In the genomic region with DNA sequence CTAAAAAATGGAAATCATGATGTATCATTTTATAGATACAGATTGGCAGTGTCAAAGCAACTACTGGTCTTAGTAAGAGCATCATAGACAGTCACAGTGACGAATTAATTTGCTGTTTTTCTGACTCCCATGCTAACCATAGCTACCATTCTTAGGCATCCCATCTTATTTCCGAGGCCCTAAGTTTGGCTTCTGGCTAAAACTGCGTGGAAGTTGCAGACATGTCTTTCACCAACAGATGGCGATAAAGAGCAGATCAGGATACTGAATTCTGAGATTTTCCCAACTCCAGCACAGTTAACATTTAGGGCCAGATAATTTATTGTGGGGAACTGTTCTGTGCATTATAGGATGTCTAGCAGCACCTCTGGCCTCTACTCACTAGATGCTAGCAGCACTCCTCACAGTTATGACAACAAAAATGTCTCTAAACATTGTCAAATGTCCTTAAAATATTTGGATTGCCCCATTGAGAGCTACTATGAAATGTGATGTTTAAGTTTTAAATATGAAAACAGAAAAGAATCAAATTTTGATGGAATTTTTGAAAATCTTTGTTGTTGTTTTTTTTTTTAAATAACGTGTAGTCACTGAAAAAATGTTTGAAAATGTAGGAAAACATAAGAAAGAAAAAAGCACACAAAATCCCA, we compare ENCODE assay signal across 8 cellular contexts. TPM values are rescaled to one million over a fixed set of nuclear protein-coding genes. Genes with fewer than 3 reads are reported as not detected.
A peak's percentile ranks its signal among the peaks of the same experiment; 100 is the strongest.
DNase-seq lines count a peak whose midpoint lies in the region; ATAC-seq and TF ChIP-seq lines count a peak whose summit lies in the region.

No MANE protein-coding gene starts in this region.

- H3K27ac Mint-ChIP-seq in activated naive CD4-positive, alpha-beta T cell treated with anti-CD3 and anti-CD28 coated beads, Interleukin-2, amount 50 U/mL, for 72 hours, result no peak overlapping the region

- peak; percentile 84 for TF ChIP-seq CTCF in GM06990 (IDR thresholded peaks at IDR 0.05; ENCODE audit: insufficient read depth, low read length, poor library complexity, severe bottlenecking)
- peak; percentile 96 for TF ChIP-seq CTCF in left ventricle myocardium inferior (IDR thresholded peaks at IDR 0.05; ENCODE audit: borderline replicate concordance)
- TF ChIP-seq CTCF in gastrocnemius medialis (IDR thresholded peaks at IDR 0.05 in 4 of 5, conservative IDR thresholded peaks at IDR 0.05 in 1 of 5), result peak in 4 of 5 experiments; percentile 39 to 85 (median 66)

- no peaks in the 10 kb centered on the region for H3K36me3 ChIP-seq in GM06990 (ENCODE audit: control insufficient read depth, insufficient read depth, low read length)
- no peaks in the 10 kb centered on the region for H3K36me3 ChIP-seq in left ventricle myocardium inferior
- H3K36me3 ChIP-seq in gastrocnemius medialis, result no peaks in the 10 kb centered on the region

- intact Hi-C loops in left ventricle myocardium inferior (cut with micrococcal nuclease), result loop anchor here (5.0 kb wide), 1 partner anchor 48 kb away; no protein-coding TSS in a partner anchor
- intact Hi-C loops in gastrocnemius medialis (cut with DNase I; ENCODE audit: low total_unique reads), result no loop called here

- peak; percentile 62 for ATAC-seq in activated naive CD4-positive, alpha-beta T cell treated with anti-CD3 and anti-CD28 coated beads, Interleukin-2, amount 50 U/mL, for 72 hours
- ATAC-seq in gastrocnemius medialis, result no peak
- no peak for ATAC-seq in GM18867 (IDR thresholded peaks at IDR 0.05; ENCODE audit: unreplicated experiment)
- no peak for ATAC-seq in HG03469 (IDR thresholded peaks at IDR 0.05; ENCODE audit: unreplicated experiment)

- no peak for TF ChIP-seq POLR2A in gastrocnemius medialis (IDR thresholded peaks at IDR 0.05)

- peak; percentile 53 for DNase-seq in Ammon's horn (ENCODE audit: low spot score)
- no peak for DNase-seq in GM06990 (ENCODE audit: extremely low read depth, insufficient read length)
- peak; percentile 22 for DNase-seq in NCI-H1105 treated with DMSO at 0.1 percent for 48 hours (lab: John Stamatoyannopoulos, UW)
- peak in 1 of 2 donors; percentile 62 for DNase-seq in activated naive CD4-positive, alpha-beta T cell treated with anti-CD3 and anti-CD28 coated beads, Interleukin-2, amount 50 U/mL, for 72 hours (ENCODE audit: low spot score in 2 of 2)
- DNase-seq in left ventricle myocardium inferior, result no peak
- DNase-seq in gastrocnemius medialis, result no peak

- in situ Hi-C loops in gastrocnemius medialis (cut with MboI; ENCODE audit: low sequenced_read_pairs in 4 of 4), result no loop called here

- H3K27ac ChIP-seq in left ventricle myocardium inferior (replicated peaks) (no peak overlapping the region), gastrocnemius medialis (no peak overlapping the region)

- peaks cover 0 to 5% of the 10 kb centered on the region in 2 donors for H3K36me3 Mint-ChIP-seq in activated naive CD4-positive, alpha-beta T cell treated with anti-CD3 and anti-CD28 coated beads, Interleukin-2, amount 50 U/mL, for 72 hours

- H3K4me1 ChIP-seq in left ventricle myocardium inferior, result no peaks in the 10 kb centered on the region
- no peaks in the 10 kb centered on the region for H3K4me1 ChIP-seq in gastrocnemius medialis

- H3K27me3 ChIP-seq in GM06990 (replicated peaks; ENCODE audit: control insufficient read depth, insufficient read depth, low read length) (no peaks in the 10 kb centered on the region), left ventricle myocardium inferior (ENCODE audit: low read depth) (no peaks in the 10 kb centered on the region), gastrocnemius medialis (no peaks in the 10 kb centered on the region)

- H3K4me3 ChIP-seq in GM06990 (replicated peaks; ENCODE audit: low read depth, low read length), result no peak overlapping the region
- no peak overlapping the region for H3K4me3 ChIP-seq in left ventricle myocardium inferior
- no peak overlapping the region for H3K4me3 ChIP-seq in gastrocnemius medialis

- no peaks in the 10 kb centered on the region for H3K9me3 ChIP-seq in left ventricle myocardium inferior (replicated peaks)
- H3K9me3 ChIP-seq in gastrocnemius medialis, result no peaks in the 10 kb centered on the region

- peaks cover 0 to 5% of the 10 kb centered on the region in 2 donors for H3K9me3 Mint-ChIP-seq in activated naive CD4-positive, alpha-beta T cell treated with anti-CD3 and anti-CD28 coated beads, Interleukin-2, amount 50 U/mL, for 72 hours

RNA-seq across cellular contexts. Expression of gene OR2AG2, which starts 16.3 kb away (rescaled TPM):
- total RNA-seq in activated naive CD4-positive, alpha-beta T cell treated with anti-CD3 and anti-CD28 coated beads, Interleukin-2, amount 50 U/mL, for 72 hours, result not detected
- total RNA-seq in left ventricle myocardium inferior (not detected), gastrocnemius medialis (not detected)

RNA-seq across cellular contexts. Expression of gene OR2AG1, which starts 27.4 kb away (rescaled TPM):
- total RNA-seq in activated naive CD4-positive, alpha-beta T cell treated with anti-CD3 and anti-CD28 coated beads, Interleukin-2, amount 50 U/mL, for 72 hours, result not detected
- total RNA-seq in left ventricle myocardium inferior (not detected), gastrocnemius medialis (not detected)

RNA-seq across cellular contexts. Expression of gene OR6A2, which starts 44.1 kb away (rescaled TPM):
- total RNA-seq in activated naive CD4-positive, alpha-beta T cell treated with anti-CD3 and anti-CD28 coated beads, Interleukin-2, amount 50 U/mL, for 72 hours, result under 1 TPM; 0.09 to 0.10 TPM
- total RNA-seq in left ventricle myocardium inferior, result not detected
- under 1 TPM in 1 of 4 donors, not detected in 3; 0.20 TPM for total RNA-seq in gastrocnemius medialis

Comparison
In these comparisons a context has a peak if more than half of its experiments do, and no peak if none do; other contexts are left out.
1. DNase-seq: peak in Ammon's horn (single experiment) and NCI-H1105 treated with DMSO at 0.1 percent for 48 hours (single experiment); none in GM06990 (single experiment), left ventricle myocardium inferior (single experiment) and gastrocnemius medialis (0 of 2).
2. ATAC-seq: peak in activated naive CD4-positive, alpha-beta T cell treated with anti-CD3 and anti-CD28 coated beads, Interleukin-2, amount 50 U/mL, for 72 hours (2 of 2); none in gastrocnemius medialis (0 of 2), GM18867 (single experiment) and HG03469 (single experiment).
3. Peak in every context shown above with its lines, with median percentiles within 50 percentile points of each other: CTCF ChIP-seq.